In genomic region chr2:174984561-174984960, GRCh38 we compare ENCODE assay signal across 18 cellular contexts. TPM values are rescaled to one million over a fixed set of nuclear protein-coding genes. Genes with fewer than 3 reads are reported as not detected.
DNase-seq lines count a peak whose midpoint lies in the region; ATAC-seq and TF ChIP-seq lines count a peak whose summit lies in the region.
"Had no signal": no experiment of that assay in that cellular context is flagged by ENCODE, and none has a peak within 500 bp of the region (broad histone marks: within the 10 kb centered on the region; RNA-seq: fewer than 3 reads in every experiment).

No MANE protein-coding gene starts in this region.

- no peak for TF ChIP-seq CTCF in GM23338 (conservative IDR thresholded peaks at IDR 0.05; ENCODE audit: low read depth in 2 of 2)
- TF ChIP-seq CTCF in dorsolateral prefrontal cortex (IDR thresholded peaks at IDR 0.05 in 54 of 56, conservative IDR thresholded peaks at IDR 0.05 in 2 of 56; ENCODE audit: low read depth in 1 of 56, partially characterized antibody in 56 of 56) = no peak
- TF ChIP-seq CTCF in nephron progenitor cell (IDR thresholded peaks at IDR 0.05) = no peak

- H3K27me3 ChIP-seq in GM23338 (ENCODE audit: insufficient read depth) (no peaks in the 10 kb centered on the region), HUES6 (ENCODE audit: control insufficient read depth, insufficient read depth, low read length) (no peaks in the 10 kb centered on the region), dorsolateral prefrontal cortex (no peaks in the 10 kb centered on the region)
- H3K27me3 ChIP-seq: SJCRH30 had no signal

- peaks cover 18% of the 10 kb centered on the region for H3K4me1 Mint-ChIP-seq in GM23338
- peaks cover 7% of the 10 kb centered on the region for H3K4me1 Mint-ChIP-seq in nephron progenitor cell
- H3K4me1 Mint-ChIP-seq: B cell; CD4-positive, CD25-positive, alpha-beta regulatory T cell had no signal

- DNase-seq in GM23338 (ENCODE audit: low spot score) (no peak), dorsolateral prefrontal cortex (no peak), nephron progenitor cell (no peak), Ammon's horn (ENCODE audit: low spot score) (no peak), GF-D8 (lab: John Stamatoyannopoulos, UW) (no peak), AML-193 (lab: John Stamatoyannopoulos, UW) (no peak), NCI-H446 treated with DMSO at 0.1 percent for 48 hours (lab: John Stamatoyannopoulos, UW) (no peak)
- DNase-seq: CD4-positive, CD25-positive, alpha-beta regulatory T cell; KG1; NCI-H1048; NCI-H1436 treated with DMSO at 0.1 percent for 48 hours; NCI-H2029 treated with DMSO at 0.1 percent for 48 hours; NCI-H774; PC-9 had no signal

- peaks cover 9% of the 10 kb centered on the region; the same call in 2 of the 3 replicates for H3K36me3 Mint-ChIP-seq in GM23338 (ENCODE audit: low read depth)
- peaks cover 28% of the 10 kb centered on the region for H3K36me3 Mint-ChIP-seq in nephron progenitor cell (ENCODE audit: low read depth)
- H3K36me3 Mint-ChIP-seq: CD4-positive, CD25-positive, alpha-beta regulatory T cell had no signal

- 0 out of 2 replicates have a peak overlapping the region, but pooled peaks have one; percentile 10 for H3K4me2 ChIP-seq in GM23338
- H3K4me2 ChIP-seq: PC-9 had no signal

- H3K36me3 ChIP-seq in GM23338 (ENCODE audit: insufficient read depth) = no peaks in the 10 kb centered on the region
- no peaks in the 10 kb centered on the region for H3K36me3 ChIP-seq in HUES6 (ENCODE audit: control insufficient read depth, insufficient read depth, low read length)
- H3K36me3 ChIP-seq: SJCRH30 had no signal

- H3K9me3 Mint-ChIP-seq in GM23338 (no peaks in the 10 kb centered on the region), nephron progenitor cell (peaks cover 15% of the 10 kb centered on the region)

- H3K27ac Mint-ChIP-seq in GM23338 (peak overlapping the region; percentile 75), nephron progenitor cell (peak overlapping the region; percentile 87)
- H3K27ac Mint-ChIP-seq: B cell; CD4-positive, CD25-positive, alpha-beta regulatory T cell had no signal

- H3F3A ChIP-seq in GM23338 (replicated peaks; ENCODE audit: low read depth) = no peaks in the 10 kb centered on the region

- no peak overlapping the region for H2AFZ ChIP-seq in GM23338
- H2AFZ ChIP-seq: PC-9 had no signal

- H3K27me3 Mint-ChIP-seq in GM23338 (ENCODE audit: insufficient read depth, low read depth, poor library complexity) (peaks cover 1% of the 10 kb centered on the region), nephron progenitor cell (ENCODE audit: low read depth, poor library complexity) (no peaks in the 10 kb centered on the region)

- no peaks in the 10 kb centered on the region for H4K20me1 ChIP-seq in GM23338 (replicated peaks; ENCODE audit: insufficient read depth)

- H3K79me2 ChIP-seq in GM23338 (replicated peaks; ENCODE audit: insufficient read depth) = peaks cover 98% of the 10 kb centered on the region

- H3K4me1 ChIP-seq in GM23338 (ENCODE audit: insufficient read depth) (peaks cover 21% of the 10 kb centered on the region), HUES6 (ENCODE audit: control insufficient read depth, insufficient read depth, low read length) (peaks cover 15% of the 10 kb centered on the region)

- H3K9me2 ChIP-seq in GM23338 (ENCODE audit: insufficient read depth) = no peaks in the 10 kb centered on the region

- no peak overlapping the region for H3K9ac ChIP-seq in HUES6 (ENCODE audit: low read length)

- no peak overlapping the region for H3K27ac ChIP-seq in GM23338 (ENCODE audit: low read depth)
- peak overlapping the region; percentile 33; the same call in 1 of the 2 replicates for H3K27ac ChIP-seq in HUES6 (ENCODE audit: low read depth, low read length)
- peak overlapping the region in 37 of 59 donors; percentile 2 to 73 (median 36) for H3K27ac ChIP-seq in dorsolateral prefrontal cortex
- H3K27ac ChIP-seq: HL-60, PC-9 had no signal

- H3K4me3 ChIP-seq in GM23338 (no peak overlapping the region), HUES6 (ENCODE audit: low read depth, low read length) (no peak overlapping the region), dorsolateral prefrontal cortex (peak overlapping the region in 1 of 59 donors; percentile 54)
- H3K4me3 ChIP-seq: PC-9, SJCRH30 had no signal

- no peaks in the 10 kb centered on the region for H3K9me3 ChIP-seq in HUES6 (ENCODE audit: control insufficient read depth, insufficient read depth, low read depth, low read length)
- H3K9me3 ChIP-seq: SJCRH30 had no signal

- H3K4me3 Mint-ChIP-seq in GM23338 (no peak overlapping the region), nephron progenitor cell (no peak overlapping the region)
- H3K4me3 Mint-ChIP-seq: B cell; CD4-positive, CD25-positive, alpha-beta regulatory T cell had no signal

- intact Hi-C loops in dorsolateral prefrontal cortex (cut with DNase I) = loop anchor here in 1 of 2 donors (1.0 kb wide), 1 partner anchor 213 kb away; no protein-coding TSS in a partner anchor

- ATAC-seq in GM23338 = no peak

TF ChIP-seq in GM23338, 12 proteins besides CTCF, POLR2A, EP300 and RAD21:
- no peak for TF ChIP-seq STAT1 (IDR thresholded peaks at IDR 0.05; ENCODE audit: unreplicated experiment)
- no peak for TF ChIP-seq REST (IDR thresholded peaks at IDR 0.05; ENCODE audit: unreplicated experiment)
- no peak for TF ChIP-seq EZH2 (IDR thresholded peaks at IDR 0.05; ENCODE audit: low read depth, unreplicated experiment)
- TF ChIP-seq ETS1 (IDR thresholded peaks at IDR 0.05) = no peak
- no peak for TF ChIP-seq ZNF114 (CRISPR knock-in tag; IDR thresholded peaks at IDR 0.05)
- TF ChIP-seq ZNF331 (CRISPR knock-in tag; IDR thresholded peaks at IDR 0.05; ENCODE audit: low read depth) = no peak
- TF ChIP-seq NANOG (IDR thresholded peaks at IDR 0.05; ENCODE audit: borderline replicate concordance) = no peak

RNA-seq across cellular contexts. Expression of gene CHN1, which starts 20.6 kb away (rescaled TPM):
- total RNA-seq in GM23338 (2014; rRNA removed; shearing (Covaris generic)) = 30.2 and 36.5 TPM in 2 replicates
- polyA plus RNA-seq in GM23338 (2016; fragmentation: Nextera tagmentation; extraction: Ambion mirVana) = 26.3 and 28.1 TPM in 2 replicates
- total RNA-seq in dorsolateral prefrontal cortex = 1,000 to 10,000 TPM in 66 of 120 experiments, 100 to 1,000 TPM in 54; 295 to 1,415 (median 1,032) TPM
